ENCODE assay signal across 1 cellular context in the genomic region with DNA sequence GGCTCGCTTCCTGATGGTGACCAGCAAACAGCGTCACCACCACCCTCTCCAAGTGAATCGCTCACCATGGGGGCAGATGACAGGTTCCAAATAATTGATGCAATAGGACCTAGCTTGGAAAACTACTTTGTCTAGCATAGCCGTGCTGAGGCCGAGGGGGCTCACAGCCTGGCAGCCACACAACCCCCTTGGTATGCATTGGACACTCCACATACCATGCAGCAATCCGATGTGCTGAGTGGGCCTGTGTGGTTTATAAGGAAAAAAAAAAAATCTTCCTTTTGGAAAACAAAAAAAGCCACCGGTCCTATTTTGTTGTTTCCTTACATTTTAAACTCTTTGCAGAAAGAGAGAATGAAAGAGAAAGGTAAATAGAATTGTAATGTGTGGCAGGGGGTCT.
TF ChIP-seq lines count a peak whose summit lies in the region.

No MANE protein-coding gene starts in this region.

TF ChIP-seq in IMR-90, 13 proteins besides CTCF, POLR2A, EP300 and RAD21:
- TF ChIP-seq, protein P1, sequence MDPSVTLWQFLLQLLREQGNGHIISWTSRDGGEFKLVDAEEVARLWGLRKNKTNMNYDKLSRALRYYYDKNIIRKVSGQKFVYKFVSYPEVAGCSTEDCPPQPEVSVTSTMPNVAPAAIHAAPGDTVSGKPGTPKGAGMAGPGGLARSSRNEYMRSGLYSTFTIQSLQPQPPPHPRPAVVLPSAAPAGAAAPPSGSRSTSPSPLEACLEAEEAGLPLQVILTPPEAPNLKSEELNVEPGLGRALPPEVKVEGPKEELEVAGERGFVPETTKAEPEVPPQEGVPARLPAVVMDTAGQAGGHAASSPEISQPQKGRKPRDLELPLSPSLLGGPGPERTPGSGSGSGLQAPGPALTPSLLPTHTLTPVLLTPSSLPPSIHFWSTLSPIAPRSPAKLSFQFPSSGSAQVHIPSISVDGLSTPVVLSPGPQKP (IDR thresholded peaks at IDR 0.05; ENCODE audit: borderline replicate concordance, low read depth, low read length) = no peak
- no peak for TF ChIP-seq MAFK (IDR thresholded peaks at IDR 0.05; ENCODE audit: low read depth, low read length)
- no peak for TF ChIP-seq RFX5 (IDR thresholded peaks at IDR 0.05; ENCODE audit: low read depth, low read length)
- no peak for TF ChIP-seq FOS (IDR thresholded peaks at IDR 0.05; ENCODE audit: low read depth, low read length)
- TF ChIP-seq SMC3 (IDR thresholded peaks at IDR 0.05; ENCODE audit: low read depth, low read length) = no peak
- TF ChIP-seq CHD1 (IDR thresholded peaks at IDR 0.05; ENCODE audit: low read depth, low read length) = no peak
- TF ChIP-seq CEBPB (IDR thresholded peaks at IDR 0.05; ENCODE audit: low read depth, low read length) = peak; percentile 29; the same call in 1 of the 2 replicates
TF ChIP-seq in IMR-90: peak in this region for 1.
